10 cellular contexts compared by ENCODE assay signal in the genomic region with DNA sequence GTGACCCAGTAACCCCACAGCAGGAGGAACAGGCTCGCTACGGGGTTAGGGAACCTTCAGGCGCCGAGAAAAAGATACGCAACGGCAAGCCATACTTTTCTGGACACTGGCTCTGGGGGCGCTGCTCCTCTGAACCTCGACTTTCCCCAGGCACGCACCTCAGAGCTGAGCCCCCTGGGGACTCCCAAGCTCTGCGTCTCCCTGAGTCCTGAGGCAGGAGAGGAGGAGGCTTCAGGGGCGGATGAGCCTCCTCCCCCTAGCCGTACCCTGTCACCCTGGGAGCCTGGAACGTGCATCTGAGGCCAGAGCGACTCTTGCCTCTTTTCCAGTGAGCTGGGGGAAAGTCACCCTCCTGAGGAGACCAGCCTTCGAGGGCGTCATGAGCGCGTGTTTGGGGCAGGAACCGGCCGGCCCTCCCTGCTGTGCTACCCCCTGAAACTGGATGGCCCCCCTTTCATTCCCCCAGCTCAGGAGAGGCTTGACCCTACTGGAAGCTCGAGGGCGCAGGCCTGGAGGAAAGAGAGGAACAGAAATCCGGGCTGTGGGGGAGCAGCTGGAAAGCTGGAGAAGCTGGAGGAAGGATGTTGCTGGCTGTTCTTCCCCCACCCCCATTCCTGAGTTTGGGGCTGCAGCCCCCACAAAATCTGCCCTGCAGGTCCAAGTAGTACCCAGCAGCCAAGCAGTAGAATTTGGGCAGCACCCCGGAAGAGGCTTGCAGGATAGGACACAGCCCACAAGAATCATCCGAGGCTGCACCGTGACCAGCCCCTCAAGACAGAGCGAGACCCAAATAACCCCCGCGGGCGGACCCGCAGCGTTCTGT. TPM values are rescaled to one million over a fixed set of nuclear protein-coding genes. Genes with fewer than 3 reads are reported as not detected.
A peak's percentile ranks its signal among the peaks of the same experiment; 100 is the strongest.
DNase-seq lines count a peak whose midpoint lies in the region; ATAC-seq and TF ChIP-seq lines count a peak whose summit lies in the region.
"Had no signal": no experiment of that assay in that cellular context is flagged by ENCODE, and none has a peak within 500 bp of the region (broad histone marks: within the 10 kb centered on the region; RNA-seq: fewer than 3 reads in every experiment).

No MANE protein-coding gene starts in this region.

- 6% methylated on average over 18 of the region's 32 CpGs for WGBS in suprapubic skin
- no CpG with 5 or more reads among the region's 32 CpGs for WGBS in mesendoderm (ENCODE audit: extremely low coverage, insufficient coverage, low lambda C conversion rate)

- POLR2A ChIA-PET in OCI-LY7 (lab: Charles Lee) = interaction anchor here (0.5 to 0.6 kb wide), 2 partner anchors 15 to 16 kb away, joined by 4 read pairs; no protein-coding TSS in a partner anchor

- H3K9me2 ChIP-seq in OCI-LY7 (ENCODE audit: insufficient read depth, low read length) = no peaks in the 10 kb centered on the region

- H3K23ac ChIP-seq in mesendoderm (ENCODE audit: low read length) = no peak overlapping the region

- H3K4ac ChIP-seq in mesendoderm (ENCODE audit: low read depth, low read length) = no peak overlapping the region

- H2BK120ac ChIP-seq in mesendoderm (ENCODE audit: low read depth, low read length) = no peak overlapping the region

- CTCF ChIA-PET in OCI-LY7 (lab: Charles Lee; ENCODE audit: unreplicated experiment) = interaction anchor here (0.5 to 1.3 kb wide), 7 partner anchors 12 to 873 kb away, joined by 3 to 8 read pairs (median 3); no protein-coding TSS in a partner anchor

- H3K4me1 ChIP-seq in OCI-LY7 (ENCODE audit: insufficient read depth, low read length, poor library complexity, severe bottlenecking) (peaks cover 3% of the 10 kb centered on the region), suprapubic skin (peaks cover 25% of the 10 kb centered on the region), mesendoderm (ENCODE audit: control insufficient read depth, low read depth, low read length) (no peaks in the 10 kb centered on the region)

- H3K36me3 Mint-ChIP-seq in activated T-cell treated with anti-CD3 and anti-CD28 coated beads, Interleukin-2, amount 50 U/mL, for 72 hours (ENCODE audit: insufficient read depth in 2 of 2) = no peaks in the 10 kb centered on the region
- peaks cover 18% of the 10 kb centered on the region for H3K36me3 Mint-ChIP-seq in effector memory CD8-positive, alpha-beta T cell (ENCODE audit: insufficient read depth)

- H3K27me3 ChIP-seq in suprapubic skin = peaks cover 100% of the 10 kb centered on the region
- H3K27me3 ChIP-seq in mesendoderm (ENCODE audit: insufficient read depth, low read length, poor library complexity) = peaks cover 63% of the 10 kb centered on the region

- H3K27ac ChIP-seq in OCI-LY7 (ENCODE audit: low read depth, low read length, poor library complexity, severe bottlenecking) (no peak overlapping the region), suprapubic skin (no peak overlapping the region), mesendoderm (ENCODE audit: low read depth, low read length) (no peak overlapping the region)
- H3K27ac ChIP-seq: vagina had no signal

- no peak for TF ChIP-seq EP300 in suprapubic skin (IDR thresholded peaks at IDR 0.05)

- peaks cover 24% of the 10 kb centered on the region for H3K4me1 Mint-ChIP-seq in activated T-cell treated with anti-CD3 and anti-CD28 coated beads, Interleukin-2, amount 50 U/mL, for 72 hours (ENCODE audit: low read depth)
- peaks cover 25% of the 10 kb centered on the region in 2 donors for H3K4me1 Mint-ChIP-seq in effector memory CD8-positive, alpha-beta T cell (ENCODE audit: low read depth in 2 of 2)

- H3K4me2 ChIP-seq in OCI-LY7 (ENCODE audit: low read length) = peak overlapping the region; percentile 69; the same call in 1 of the 2 replicates
- H3K4me2 ChIP-seq in mesendoderm (ENCODE audit: low read length) = no peak overlapping the region

- H3K79me2 ChIP-seq in OCI-LY7 (ENCODE audit: insufficient read depth, low read depth, low read length) (no peaks in the 10 kb centered on the region), mesendoderm (ENCODE audit: control insufficient read depth, insufficient read depth, low read length) (no peaks in the 10 kb centered on the region)

- BruUV-seq in OCI-LY7 (replicated peaks; lab: Mats Ljungman, UMichigan) = no TSS peak

- no peak overlapping the region for H3K9ac ChIP-seq in mesendoderm (ENCODE audit: low read length)

- H3K27me3 Mint-ChIP-seq in activated T-cell treated with anti-CD3 and anti-CD28 coated beads, Interleukin-2, amount 50 U/mL, for 72 hours (ENCODE audit: low read depth) = peaks cover 86% of the 10 kb centered on the region
- H3K27me3 Mint-ChIP-seq in effector memory CD8-positive, alpha-beta T cell = peaks cover 75 to 93% of the 10 kb centered on the region in 2 donors

- H2BK15ac ChIP-seq in mesendoderm (replicated peaks; ENCODE audit: low read depth) = no peak overlapping the region

- no peak for ATAC-seq in activated T-cell treated with anti-CD3 and anti-CD28 coated beads, Interleukin-2, amount 50 U/mL, for 72 hours (replicated peaks in 1 of 2)
- no peak for ATAC-seq in effector memory CD8-positive, alpha-beta T cell (replicated peaks)
- no peak for ATAC-seq in HG03565 (IDR thresholded peaks at IDR 0.05; ENCODE audit: unreplicated experiment)

- peak overlapping the region; percentile 35 to 63 for H3K4me3 Mint-ChIP-seq in activated T-cell treated with anti-CD3 and anti-CD28 coated beads, Interleukin-2, amount 50 U/mL, for 72 hours
- H3K4me3 Mint-ChIP-seq in effector memory CD8-positive, alpha-beta T cell = peak overlapping the region; percentile 78

- H4K8ac ChIP-seq in mesendoderm (ENCODE audit: low read depth, low read length) = no peak overlapping the region

- H3K18ac ChIP-seq in mesendoderm (ENCODE audit: low read length) = no peak overlapping the region

- H3K36me3 ChIP-seq in OCI-LY7 (ENCODE audit: insufficient read depth, low read length) (no peaks in the 10 kb centered on the region), suprapubic skin (no peaks in the 10 kb centered on the region), mesendoderm (ENCODE audit: control insufficient read depth, insufficient read depth, low read length) (no peaks in the 10 kb centered on the region)
- H3K36me3 ChIP-seq: vagina had no signal

- H2AK5ac ChIP-seq in mesendoderm (ENCODE audit: low read length) = no peak overlapping the region

- H2AFZ ChIP-seq in OCI-LY7 (ENCODE audit: low read length) = no peak overlapping the region

- no peak overlapping the region for H2BK5ac ChIP-seq in mesendoderm (ENCODE audit: low read length)

- no peaks in the 10 kb centered on the region for H3K79me1 ChIP-seq in mesendoderm (ENCODE audit: low read length)

- H3K9me3 ChIP-seq in OCI-LY7 (ENCODE audit: low read length) (no peaks in the 10 kb centered on the region), suprapubic skin (no peaks in the 10 kb centered on the region)
- H3K9me3 ChIP-seq: vagina had no signal

- H3K4me3 ChIP-seq in OCI-LY7 (ENCODE audit: low read depth, low read length, poor library complexity, severe bottlenecking) = no peak overlapping the region
- peak overlapping the region; percentile 48 for H3K4me3 ChIP-seq in suprapubic skin
- no peak overlapping the region for H3K4me3 ChIP-seq in mesendoderm (ENCODE audit: low read length)

- no peak overlapping the region for H3K56ac ChIP-seq in mesendoderm (ENCODE audit: low read length)

- no peak overlapping the region for H3K27ac Mint-ChIP-seq in activated T-cell treated with anti-CD3 and anti-CD28 coated beads, Interleukin-2, amount 50 U/mL, for 72 hours
- H3K27ac Mint-ChIP-seq in effector memory CD8-positive, alpha-beta T cell = no peak overlapping the region

- intact Hi-C loops in OCI-LY7 (cut with micrococcal nuclease; ENCODE audit: unreplicated experiment) = no loop called here

- no peak for TF ChIP-seq POLR2A in suprapubic skin (IDR thresholded peaks at IDR 0.05)

- TF ChIP-seq CTCF in OCI-LY7 (conservative IDR thresholded peaks at IDR 0.05; ENCODE audit: low read length) (no peak), suprapubic skin (IDR thresholded peaks at IDR 0.05) (no peak)

- no peak overlapping the region for H4K5ac ChIP-seq in mesendoderm (ENCODE audit: low read length)

- DNase-seq in activated T-cell treated with anti-CD3 and anti-CD28 coated beads, Interleukin-2, amount 50 U/mL, for 72 hours = no peak
- DNase-seq in activated T-cell treated with anti-CD3 and anti-CD28 coated beads, Interleukin-2, amount 50 U/mL, for 1 hour = no peak
- no peak for DNase-seq in OCI-LY7 (ENCODE audit: low spot score)
- DNase-seq in effector memory CD8-positive, alpha-beta T cell = no peak
- no peak for DNase-seq in suprapubic skin (ENCODE audit: low spot score in 2 of 2)
- no peak for DNase-seq in mesendoderm
- no peak for DNase-seq in NCI-H82 treated with DMSO at 0.1 percent for 48 hours (lab: John Stamatoyannopoulos, UW; ENCODE audit: unreplicated experiment)
- DNase-seq: NCI-H510A had no signal

- H4K20me1 ChIP-seq in OCI-LY7 (ENCODE audit: insufficient read depth, low read length) = no peaks in the 10 kb centered on the region

- no peaks in the 10 kb centered on the region for H3K9me3 Mint-ChIP-seq in activated T-cell treated with anti-CD3 and anti-CD28 coated beads, Interleukin-2, amount 50 U/mL, for 72 hours
- no peaks in the 10 kb centered on the region for H3K9me3 Mint-ChIP-seq in effector memory CD8-positive, alpha-beta T cell

RNA-seq across cellular contexts. Expression of a gene that starts 25.1 kb away (rescaled TPM):
- 10 to 100 TPM; 71.5 to 74.1 TPM for total RNA-seq in activated T-cell treated with anti-CD3 and anti-CD28 coated beads, Interleukin-2, amount 50 U/mL, for 72 hours
- total RNA-seq in OCI-LY7 (2014; rRNA removed; shearing (Covaris generic)) = 78.3 and 80.2 TPM in 2 replicates
- total RNA-seq in OCI-LY7 (2022) = 91.6 and 93.7 TPM in 2 replicates
- 100 to 1,000 TPM in 2 of 4 donors, 10 to 100 TPM in 2; 78.7 to 131 (median 94.6) TPM for total RNA-seq in suprapubic skin
- 17.7 TPM for polyA plus RNA-seq in mesendoderm (2013, experiment 1 of 2)
- 17.3 TPM for polyA plus RNA-seq in mesendoderm (2013, experiment 2 of 2)
